Comparison of ENCODE assay signal across 22 cellular contexts in the genomic region with DNA sequence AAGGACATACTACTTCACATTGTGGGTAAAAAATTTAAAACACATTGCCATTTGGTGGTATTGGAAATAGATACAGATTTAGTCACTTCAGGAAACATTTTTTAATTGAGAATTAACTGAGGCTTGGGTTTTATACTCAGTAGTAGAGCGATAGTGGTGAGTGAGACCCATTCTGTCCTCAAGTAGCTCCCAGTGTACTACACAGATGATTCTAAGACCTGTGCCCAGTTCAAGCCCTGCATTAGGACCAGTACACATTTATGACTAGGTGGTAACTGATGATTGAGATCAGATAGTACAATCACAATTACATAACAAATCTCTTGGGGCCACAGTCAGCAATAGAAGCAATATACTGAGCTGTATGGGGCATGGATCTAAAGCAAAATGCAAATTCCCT.
"Had no signal": no experiment of that assay in that cellular context is flagged by ENCODE, and none has a peak within 500 bp of the region (broad histone marks: within the 10 kb centered on the region; RNA-seq: fewer than 3 reads in every experiment).

No MANE protein-coding gene starts in this region.

- H3K4me3 ChIP-seq: colonic mucosa, left lung, lower lobe of right lung, ovary, skin epidermis, spleen, suprapubic skin, thyroid gland, vagina had no signal

- H3K4me1 ChIP-seq: colonic mucosa, left lung, lower lobe of right lung, spleen, suprapubic skin, thyroid gland had no signal

- DNase-seq: colonic mucosa; effector CD8-positive, alpha-beta T cell; endodermal cell; glutamatergic neuron; left lung; lower lobe of right lung; natural killer cell; occipital lobe; posterior cingulate gyrus; retina; spleen; stimulated activated CD4-positive, alpha-beta T cell treated with anti-CD3 and anti-CD28 coated beads, Interleukin-4, amount 100 ng/mL, for 4 hours; thyroid gland; trophoblast cell had no signal

- H3K27me3 ChIP-seq: colonic mucosa, left lung, ovary, spleen, suprapubic skin, thyroid gland, vagina had no signal

- H3K36me3 ChIP-seq: colonic mucosa, left lung, lower lobe of right lung, ovary, spleen, suprapubic skin, thyroid gland, vagina had no signal

- H3K9me3 ChIP-seq: colonic mucosa, left lung, lower lobe of right lung, ovary, spleen, suprapubic skin, thyroid gland, vagina had no signal

- ATAC-seq: esophagus mucosa; left lung; lower lobe of right lung; natural killer cell; sciatic nerve; stimulated activated memory B cell treated with anti-CD40 and anti-IgM and Interleukin-4, amounts not matched to agents 10 μg/mL and 1 μg/mL and 100 μg/mL, for 72 hours had no signal

- H3K27ac ChIP-seq: colonic mucosa, epithelial cell of prostate, left lung, lower lobe of right lung, ovary, skin epidermis, suprapubic skin, thyroid gland, vagina had no signal
